In genomic region chr6:32081168-32081624, GRCh38 we compare ENCODE assay signal across 9 cellular contexts. TPM values are rescaled to one million over a fixed set of nuclear protein-coding genes. Genes with fewer than 3 reads are reported as not detected.
DNase-seq lines count a peak whose midpoint lies in the region; ATAC-seq, FAIRE-seq and TF ChIP-seq lines count a peak whose summit lies in the region.
"Had no signal": no experiment of that assay in that cellular context is flagged by ENCODE, and none has a peak within 500 bp of the region (broad histone marks: within the 10 kb centered on the region; RNA-seq: fewer than 3 reads in every experiment).

No MANE protein-coding gene starts in this region.

- FAIRE-seq in HTR-8/SVneo (lab: Jason Lieb, UNC) = peak; percentile 86

- peaks cover 5% of the 10 kb centered on the region for H3K27me3 ChIP-seq in transverse colon
- H3K27me3 ChIP-seq in CD4-positive, alpha-beta T cell (ENCODE audit: control insufficient read depth, insufficient read depth, low read length) = peaks cover 9% of the 10 kb centered on the region

- TF ChIP-seq POLR2A in transverse colon (IDR thresholded peaks at IDR 0.05) = no peak

- H3K4me1 Mint-ChIP-seq in CD4-positive, alpha-beta T cell (ENCODE audit: low read depth) = no peaks in the 10 kb centered on the region

- H3K27me3 Mint-ChIP-seq in CD4-positive, alpha-beta T cell = peaks cover 16% of the 10 kb centered on the region

- no peak overlapping the region for H3K27ac Mint-ChIP-seq in CD4-positive, alpha-beta T cell

- peak; percentile 21 for ATAC-seq in left lobe of liver
- ATAC-seq in CD4-positive, alpha-beta T cell (ENCODE audit: poor library complexity) = no peak

- peak overlapping the region; percentile 46 to 73 (median 55) for H3K27ac ChIP-seq in transverse colon
- no peak overlapping the region for H3K27ac ChIP-seq in CD4-positive, alpha-beta T cell (ENCODE audit: low read depth, low read length)

- in situ Hi-C loops in transverse colon (cut with MboI; ENCODE audit: low pct_ligation_motif_present in 1 of 4, low pct_unique_long_range_greater_than_20kb in 1 of 4, low sequenced_read_pairs in 3 of 4) = no loop called here

- H3K4me3 Mint-ChIP-seq in CD4-positive, alpha-beta T cell = no peak overlapping the region

- H3K36me3 ChIP-seq in transverse colon = no peaks in the 10 kb centered on the region

- peak; percentile 96 for DNase-seq in HTR-8/SVneo (ENCODE audit: insufficient read length, low spot score)
- DNase-seq in amniotic stem cell (lab: John Stamatoyannopoulos, UW) = peak; percentile 12
- no peak for DNase-seq in left lobe of liver (ENCODE audit: low spot score)
- DNase-seq in transverse colon = peak; percentile 41
- no peak for DNase-seq in GM20000 (ENCODE audit: low spot score)
- DNase-seq in NCI-H1417 treated with DMSO at 0.1 percent for 48 hours (lab: John Stamatoyannopoulos, UW) = no peak
- DNase-seq in CD4-positive, alpha-beta T cell = no peak
- no peak for DNase-seq in activated CD8-positive, alpha-beta memory T cell treated with anti-CD3 and anti-CD28 coated beads for 24 hours
- DNase-seq: activated CD4-positive, alpha-beta T cell treated with anti-CD3 and anti-CD28 coated beads for 4 hours had no signal

- no peak for TF ChIP-seq CTCF in transverse colon (IDR thresholded peaks at IDR 0.05)
- no peak for TF ChIP-seq CTCF in GM20000 (IDR thresholded peaks at IDR 0.05; ENCODE audit: extremely low read depth, missing control alignments)
- no peak for TF ChIP-seq CTCF in CD4-positive, alpha-beta T cell (IDR thresholded peaks at IDR 0.05)

- intact Hi-C loops in transverse colon (cut with DNase I; ENCODE audit: low total_unique reads) = no loop called here
- intact Hi-C loops in CD4-positive, alpha-beta T cell (cut with DNase I, micrococcal nuclease) = no loop called here

- no peaks in the 10 kb centered on the region for H3K9me3 ChIP-seq in transverse colon
- no peaks in the 10 kb centered on the region for H3K9me3 ChIP-seq in CD4-positive, alpha-beta T cell (ENCODE audit: control insufficient read depth, low read length)

- no peak overlapping the region for H3K4me3 ChIP-seq in transverse colon

- POLR2A ChIA-PET in CD4-positive, alpha-beta T cell (lab: Charles Lee) = no interaction called here

- H3K9me3 Mint-ChIP-seq in CD4-positive, alpha-beta T cell = no peaks in the 10 kb centered on the region

- H3K36me3 Mint-ChIP-seq in CD4-positive, alpha-beta T cell (ENCODE audit: low read depth) = no peaks in the 10 kb centered on the region

- H3K4me1 ChIP-seq in transverse colon = peaks cover 0 to 8% (median 2%) of the 10 kb centered on the region in 4 donors

- 80 to 81% methylated on average over 1 to 11 of the region's 15 CpGs for WGBS in transverse colon (ENCODE audit: low coverage in 1 of 2), 2 donors

- CTCF ChIA-PET in CD4-positive, alpha-beta T cell (lab: Charles Lee) = interaction anchor here (0.9 kb wide), 1 partner anchor 22 kb away, joined by 3 read pairs; no protein-coding TSS in a partner anchor

- TF ChIP-seq EP300 in transverse colon (IDR thresholded peaks at IDR 0.05; ENCODE audit: low read depth) = no peak

RNA-seq across cellular contexts. Expression of gene TNXB, which starts 27.9 kb away (rescaled TPM):
- 13.7 TPM for total RNA-seq in left lobe of liver
- total RNA-seq in transverse colon = 100 to 1,000 TPM in 1 of 4 donors, 10 to 100 TPM in 3; 47.7 to 205 (median 66.2) TPM
- 1 to 10 TPM; 8.3 to 9.0 TPM for total RNA-seq in CD4-positive, alpha-beta T cell

RNA-seq across cellular contexts. Expression of gene CYP21A2, which starts 43.0 kb away (rescaled TPM):
- total RNA-seq in left lobe of liver (9.0 TPM), transverse colon (under 1 TPM in 3 of 4 donors, not detected in 1; 0.27 to 0.64 (median 0.40) TPM)
- under 1 TPM; 0.17 to 0.36 TPM for total RNA-seq in CD4-positive, alpha-beta T cell

RNA-seq across cellular contexts. Expression of gene ATF6B, which starts 46.9 kb away (rescaled TPM):
- total RNA-seq in left lobe of liver (31.7 TPM), transverse colon (100 to 1,000 TPM in 2 of 4 donors, 10 to 100 TPM in 2; 59.0 to 139 (median 98.5) TPM)
- total RNA-seq in CD4-positive, alpha-beta T cell = 10 to 100 TPM; 72.2 to 75.6 TPM

RNA-seq across cellular contexts. Expression of gene FKBPL, which starts 48.9 kb away (rescaled TPM):
- total RNA-seq in left lobe of liver (2.2 TPM), transverse colon (1 to 10 TPM in 2 of 4 donors, not detected in 2; 3.0 to 3.3 TPM)
- under 1 TPM; 0.66 to 0.73 TPM for total RNA-seq in CD4-positive, alpha-beta T cell

Comparison
In these comparisons a context has a peak if more than half of its experiments do, and no peak if none do; other contexts are left out.
1. DNase-seq: peak in HTR-8/SVneo (single experiment), amniotic stem cell (single experiment) and transverse colon (single experiment); none in left lobe of liver (single experiment), GM20000 (single experiment), NCI-H1417 treated with DMSO at 0.1 percent for 48 hours (single experiment), CD4-positive, alpha-beta T cell (0 of 10) and activated CD8-positive, alpha-beta memory T cell treated with anti-CD3 and anti-CD28 coated beads for 24 hours (single experiment).